In genomic region chr15:58249646-58250312, GRCh38 we compare ENCODE assay signal across 18 cellular contexts.
DNase-seq lines count a peak whose midpoint lies in the region; ATAC-seq and TF ChIP-seq lines count a peak whose summit lies in the region.
"Had no signal": no experiment of that assay in that cellular context is flagged by ENCODE, and none has a peak within 500 bp of the region (broad histone marks: within the 10 kb centered on the region; RNA-seq: fewer than 3 reads in every experiment).

No MANE protein-coding gene starts in this region.

- no peak for TF ChIP-seq CTCF in Peyer's patch (IDR thresholded peaks at IDR 0.05)

- H3K27me3 Mint-ChIP-seq in T-helper 2 cell treated with Interferon-gamma antibody and Interleukin-4, amounts not matched to agents 5 μg/mL and 100 μg/mL, for 36 hours (ENCODE audit: low read depth) = peaks cover 5% of the 10 kb centered on the region

- H3K4me3 Mint-ChIP-seq in T-helper 2 cell treated with Interferon-gamma antibody and Interleukin-4, amounts not matched to agents 5 μg/mL and 100 μg/mL, for 36 hours = peak overlapping the region; percentile 57
- H3K4me3 Mint-ChIP-seq: neural crest cell had no signal

- H3K9me3 Mint-ChIP-seq in T-helper 2 cell treated with Interferon-gamma antibody and Interleukin-4, amounts not matched to agents 5 μg/mL and 100 μg/mL, for 36 hours = no peaks in the 10 kb centered on the region

- H3K4me3 ChIP-seq in right cardiac atrium (ENCODE audit: low read length) (no peak overlapping the region), Peyer's patch (no peak overlapping the region)
- H3K4me3 ChIP-seq: lung, testis had no signal

- H3K4me1 Mint-ChIP-seq in T-helper 2 cell treated with Interferon-gamma antibody and Interleukin-4, amounts not matched to agents 5 μg/mL and 100 μg/mL, for 36 hours (ENCODE audit: low read depth) = peaks cover 16% of the 10 kb centered on the region
- H3K4me1 Mint-ChIP-seq: neural crest cell had no signal

- DNase-seq in right cardiac atrium (no peak), left cardiac atrium (no peak), dermis microvascular lymphatic vessel endothelial cell (ENCODE audit: low read depth in 2 of 2) (peak; percentile 11 to 13), Peyer's patch (no peak), SKM-1 (lab: John Stamatoyannopoulos, UW; ENCODE audit: unreplicated experiment) (no peak), sciatic nerve (ENCODE audit: low spot score) (no peak)
- no peak for DNase-seq in T-helper 2 cell treated with Interferon-gamma antibody and Interleukin-4, amounts not matched to agents 5 μg/mL and 100 μg/mL, for 36 hours (ENCODE audit: low spot score)
- DNase-seq: BE2C; DMS79 treated with DMSO at 0.1 percent for 48 hours; KG1; NCI-H1105 treated with DMSO at 0.1 percent for 48 hours; NCI-H2227 treated with DMSO at 0.1 percent for 48 hours; NK-92 treated with Interleukin-12 subunit alpha and Interleukin-12 subunit beta, amount 100 ng/mL, for 24 hours; SHP77; T1000; testis had no signal

- H3K27ac Mint-ChIP-seq in T-helper 2 cell treated with Interferon-gamma antibody and Interleukin-4, amounts not matched to agents 5 μg/mL and 100 μg/mL, for 36 hours = peak overlapping the region; percentile 68

- H3K27me3 ChIP-seq in right cardiac atrium (ENCODE audit: control insufficient read depth, insufficient read depth) (no peaks in the 10 kb centered on the region), Peyer's patch (no peaks in the 10 kb centered on the region)
- H3K27me3 ChIP-seq: BE2C, testis had no signal

- H3K27ac ChIP-seq in right cardiac atrium (ENCODE audit: low read length) = peak overlapping the region; percentile 98
- no peak overlapping the region for H3K27ac ChIP-seq in Peyer's patch
- H3K27ac ChIP-seq: testis had no signal

- ATAC-seq in right cardiac atrium (no peak), left cardiac atrium (no peak), sciatic nerve (no peak)

- TF ChIP-seq POLR2A in Peyer's patch (IDR thresholded peaks at IDR 0.05) = no peak

- 38% methylated on average over 8 of the region's 8 CpGs for WGBS in right cardiac atrium

- no peaks in the 10 kb centered on the region for H3K9me3 ChIP-seq in right cardiac atrium (ENCODE audit: control insufficient read depth, low read length)
- no peaks in the 10 kb centered on the region for H3K9me3 ChIP-seq in Peyer's patch
- H3K9me3 ChIP-seq: BE2C, testis had no signal

- intact Hi-C loops in right cardiac atrium (cut with DNase I) (no loop called here), left cardiac atrium (cut with DNase I) (no loop called here), sciatic nerve (cut with DNase I) (no loop called here)

- no peaks in the 10 kb centered on the region for H3K36me3 Mint-ChIP-seq in T-helper 2 cell treated with Interferon-gamma antibody and Interleukin-4, amounts not matched to agents 5 μg/mL and 100 μg/mL, for 36 hours (ENCODE audit: low read depth)

- H3K36me3 ChIP-seq in Peyer's patch = no peaks in the 10 kb centered on the region
- H3K36me3 ChIP-seq: BE2C had no signal

- H3K4me1 ChIP-seq in right cardiac atrium (ENCODE audit: control insufficient read depth, insufficient read depth, low read length) (peaks cover 8% of the 10 kb centered on the region), Peyer's patch (no peaks in the 10 kb centered on the region)
- H3K4me1 ChIP-seq: BE2C had no signal

Comparison
In these comparisons a context has a peak if more than half of its experiments do, and no peak if none do; other contexts are left out.
1. DNase-seq: peak in dermis microvascular lymphatic vessel endothelial cell (2 of 2); none in right cardiac atrium (0 of 3), left cardiac atrium (single experiment), T-helper 2 cell treated with Interferon-gamma antibody and Interleukin-4, amounts not matched to agents 5 μg/mL and 100 μg/mL, for 36 hours (single experiment), Peyer's patch (0 of 3), SKM-1 (single experiment) and sciatic nerve (single experiment).